Comparison of ENCODE assay signal across 18 cellular contexts in the genomic region with DNA sequence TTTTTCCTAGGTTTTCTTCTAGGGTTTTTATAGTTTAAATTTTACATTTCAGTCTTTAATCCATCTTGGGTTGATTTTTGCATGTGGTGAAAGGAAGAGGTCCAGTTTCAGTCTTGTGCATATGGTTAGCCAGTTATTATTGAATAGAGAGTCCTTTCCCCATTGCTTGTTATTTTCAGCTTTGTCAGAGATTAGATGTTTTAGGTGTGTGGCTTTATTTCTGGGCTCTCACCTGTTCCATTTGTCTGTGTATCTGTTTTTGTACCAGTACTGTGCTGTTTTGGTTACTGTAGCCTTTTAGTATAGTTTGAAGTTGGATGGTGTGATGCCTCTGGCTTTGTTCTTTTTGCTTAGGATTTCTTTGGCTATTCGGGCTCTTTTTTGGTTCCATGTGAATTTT. TPM values are rescaled to one million over a fixed set of nuclear protein-coding genes. Genes with fewer than 3 reads are reported as not detected.
DNase-seq lines count a peak whose midpoint lies in the region; ATAC-seq, FAIRE-seq and TF ChIP-seq lines count a peak whose summit lies in the region.
"Had no signal": no experiment of that assay in that cellular context is flagged by ENCODE, and none has a peak within 500 bp of the region (broad histone marks: within the 10 kb centered on the region; RNA-seq: fewer than 3 reads in every experiment).

No MANE protein-coding gene starts in this region.

- H3K9me3 Mint-ChIP-seq in natural killer cell = no peaks in the 10 kb centered on the region
- peaks cover 5% of the 10 kb centered on the region for H3K9me3 Mint-ChIP-seq in natural killer cell treated with Interleukin-12 subunit alpha and Interleukin-12 subunit beta and Interleukin-15 and Interleukin-18, amount 100 ng/mL, for 72 hours
- H3K9me3 Mint-ChIP-seq in effector memory CD8-positive, alpha-beta T cell = no peaks in the 10 kb centered on the region
- H3K9me3 Mint-ChIP-seq: CD8-positive, alpha-beta memory T cell had no signal

- no peaks in the 10 kb centered on the region for H3K4me1 ChIP-seq in right cardiac atrium (ENCODE audit: control insufficient read depth, insufficient read depth, low read length)
- H3K4me1 ChIP-seq: Caco-2 had no signal

- ATAC-seq in natural killer cell (no peak), right cardiac atrium (no peak), HG03025 (IDR thresholded peaks at IDR 0.05; ENCODE audit: low FRiP score, unreplicated experiment) (no peak)
- no peak for ATAC-seq in natural killer cell treated with Interleukin-12 subunit alpha and Interleukin-12 subunit beta and Interleukin-15 and Interleukin-18, amount 100 ng/mL, for 72 hours
- ATAC-seq in effector memory CD8-positive, alpha-beta T cell (replicated peaks) = no peak

- no peak for TF ChIP-seq POLR2A in H54 (IDR thresholded peaks at IDR 0.05; ENCODE audit: low read depth, low read length)

- no peaks in the 10 kb centered on the region for H3K27me3 ChIP-seq in right cardiac atrium (ENCODE audit: control insufficient read depth, insufficient read depth)

- FAIRE-seq in H54 (lab: Jason Lieb, UNC) = peak; percentile 45
- FAIRE-seq: H1 had no signal

- no peak overlapping the region for H3K27ac ChIP-seq in right cardiac atrium (ENCODE audit: low read length)

- H3K4me3 Mint-ChIP-seq in natural killer cell = no peak overlapping the region
- H3K4me3 Mint-ChIP-seq in natural killer cell treated with Interleukin-12 subunit alpha and Interleukin-12 subunit beta and Interleukin-15 and Interleukin-18, amount 100 ng/mL, for 72 hours = no peak overlapping the region
- H3K4me3 Mint-ChIP-seq in effector memory CD8-positive, alpha-beta T cell = peak overlapping the region; percentile 2 to 7

- H3K27ac Mint-ChIP-seq in natural killer cell = peak overlapping the region; percentile 5 to 14
- H3K27ac Mint-ChIP-seq in natural killer cell treated with Interleukin-12 subunit alpha and Interleukin-12 subunit beta and Interleukin-15 and Interleukin-18, amount 100 ng/mL, for 72 hours = no peak overlapping the region
- no peak overlapping the region for H3K27ac Mint-ChIP-seq in effector memory CD8-positive, alpha-beta T cell

- WGBS in right cardiac atrium = 95% methylated on average over 1 of the region's 1 CpG

- no peak overlapping the region for H3K4me3 ChIP-seq in right cardiac atrium (ENCODE audit: low read length)

- no peak for TF ChIP-seq CTCF in natural killer cell (IDR thresholded peaks at IDR 0.05)
- TF ChIP-seq CTCF in GM20000 (IDR thresholded peaks at IDR 0.05; ENCODE audit: extremely low read depth, missing control alignments) = no peak

- DNase-seq in natural killer cell = no peak
- no peak for DNase-seq in natural killer cell treated with Interleukin-12 subunit alpha and Interleukin-12 subunit beta and Interleukin-15 and Interleukin-18, amount 100 ng/mL, for 72 hours (ENCODE audit: low spot score)
- DNase-seq in H54 (ENCODE audit: insufficient read length, low spot score) = no peak
- no peak for DNase-seq in effector memory CD8-positive, alpha-beta T cell
- DNase-seq in right cardiac atrium = no peak
- no peak for DNase-seq in activated CD8-positive, alpha-beta memory T cell treated with anti-CD3 and anti-CD28 coated beads, Interleukin-2, amount 50 U/mL, for 48 hours
- DNase-seq in GM20000 (ENCODE audit: low spot score) = no peak
- DNase-seq: ACHN; C1 segment of cervical spinal cord; Caco-2; CD8-positive, alpha-beta memory T cell; DMS53; GF-D8; HCEC 1CT; IMR-90; KBM-7 had no signal

- H3K36me3 Mint-ChIP-seq in natural killer cell = no peaks in the 10 kb centered on the region
- H3K36me3 Mint-ChIP-seq in natural killer cell treated with Interleukin-12 subunit alpha and Interleukin-12 subunit beta and Interleukin-15 and Interleukin-18, amount 100 ng/mL, for 72 hours = peaks cover 7% of the 10 kb centered on the region
- peaks cover 11% of the 10 kb centered on the region for H3K36me3 Mint-ChIP-seq in effector memory CD8-positive, alpha-beta T cell (ENCODE audit: insufficient read depth)

- no peaks in the 10 kb centered on the region for H3K27me3 Mint-ChIP-seq in natural killer cell (ENCODE audit: low read depth in 2 of 2)
- no peaks in the 10 kb centered on the region for H3K27me3 Mint-ChIP-seq in natural killer cell treated with Interleukin-12 subunit alpha and Interleukin-12 subunit beta and Interleukin-15 and Interleukin-18, amount 100 ng/mL, for 72 hours
- no peaks in the 10 kb centered on the region for H3K27me3 Mint-ChIP-seq in effector memory CD8-positive, alpha-beta T cell
- H3K27me3 Mint-ChIP-seq: CD8-positive, alpha-beta memory T cell had no signal

- H3K4me1 Mint-ChIP-seq in natural killer cell = peaks cover 79 to 83% of the 10 kb centered on the region in 2 donors
- peaks cover 51 to 57% of the 10 kb centered on the region in 2 donors for H3K4me1 Mint-ChIP-seq in natural killer cell treated with Interleukin-12 subunit alpha and Interleukin-12 subunit beta and Interleukin-15 and Interleukin-18, amount 100 ng/mL, for 72 hours (ENCODE audit: low read depth in 2 of 2)
- H3K4me1 Mint-ChIP-seq in effector memory CD8-positive, alpha-beta T cell (ENCODE audit: low read depth in 2 of 2) = peaks cover 50 to 69% of the 10 kb centered on the region in 2 donors

- no peaks in the 10 kb centered on the region for H3K9me3 ChIP-seq in right cardiac atrium (ENCODE audit: control insufficient read depth, low read length)
- H3K9me3 ChIP-seq: Caco-2 had no signal

- intact Hi-C loops in natural killer cell (cut with micrococcal nuclease) (no loop called here), right cardiac atrium (cut with DNase I) (no loop called here)

RNA-seq across cellular contexts. Expression of gene NIPBL, which starts 25.8 kb away (rescaled TPM):
- total RNA-seq in natural killer cell (100 to 1,000 TPM; 137 to 153 (median 145) TPM), right cardiac atrium (10 to 100 TPM; 45.8 to 49.5 (median 47.6) TPM)
- 10 to 100 TPM; 56.8 to 71.2 TPM for total RNA-seq in natural killer cell treated with Interleukin-12 subunit alpha and Interleukin-12 subunit beta and Interleukin-15 and Interleukin-18, amount 100 ng/mL, for 72 hours
- polyA plus RNA-seq in right cardiac atrium = 15.0 TPM

Comparison
In these comparisons a context has a peak if more than half of its experiments do, and no peak if none do; other contexts are left out.
1. H3K27ac Mint-ChIP-seq: peak in natural killer cell (2 of 2); none in natural killer cell treated with Interleukin-12 subunit alpha and Interleukin-12 subunit beta and Interleukin-15 and Interleukin-18, amount 100 ng/mL, for 72 hours (0 of 2) and effector memory CD8-positive, alpha-beta T cell (0 of 2).
2. H3K4me3 Mint-ChIP-seq: peak in effector memory CD8-positive, alpha-beta T cell (2 of 2); none in natural killer cell (single experiment) and natural killer cell treated with Interleukin-12 subunit alpha and Interleukin-12 subunit beta and Interleukin-15 and Interleukin-18, amount 100 ng/mL, for 72 hours (single experiment).